8 cellular contexts compared by ENCODE assay signal in genomic region chr4:185395255-185395955, GRCh38. TPM values are rescaled to one million over a fixed set of nuclear protein-coding genes. Genes with fewer than 3 reads are reported as not detected.
DNase-seq lines count a peak whose midpoint lies in the region; TF ChIP-seq lines count a peak whose summit lies in the region.

LRP2BP (minus strand) TSS chr4:185395924; CDS start chr4:185378186, 17,738 bp downstream.

- peak within 1 kb of the TSS; percentile 90 to 96 (median 93) for H3K4me3 Mint-ChIP-seq in brain

- peak within 1 kb of the TSS; percentile 80 to 85 (median 85) for H3K4me3 ChIP-seq in subcutaneous abdominal adipose tissue (ENCODE audit: low read depth in 1 of 5, low read length in 5 of 5)

- DNase-seq in NCI-H146 treated with DMSO at 0.1 percent for 48 hours (lab: John Stamatoyannopoulos, UW; ENCODE audit: unreplicated experiment) (peak; percentile 54), NCI-H146 (lab: John Stamatoyannopoulos, UW) (no peak), NCI-H1694 treated with DMSO at 0.1 percent for 48 hours (lab: John Stamatoyannopoulos, UW) (peak; percentile 15), kidney glomerular epithelial cell (lab: John Stamatoyannopoulos, UW) (peak; percentile 41), NCI-H187 treated with DMSO at 0.1 percent for 48 hours (lab: John Stamatoyannopoulos, UW) (no peak), GM19238 (ENCODE audit: insufficient read length, low spot score) (no peak)

- TF ChIP-seq CTCF in brain (conservative IDR thresholded peaks at IDR 0.05) = no peak

- H3K4me1 Mint-ChIP-seq in brain = peaks cover 64% of the 10 kb centered on the region

- H3K9me3 Mint-ChIP-seq in brain = peaks cover 5 to 21% (median 11%) of the 10 kb centered on the region in 5 experiments

- H3K9ac ChIP-seq in subcutaneous abdominal adipose tissue (ENCODE audit: low read length in 5 of 5) = peak within 1 kb of the TSS; percentile 51 to 93 (median 84)

- H3K9me3 ChIP-seq in subcutaneous abdominal adipose tissue (ENCODE audit: control insufficient read depth in 5 of 5, low read length in 5 of 5) = no peaks in the 10 kb centered on the region

- peak within 1 kb of the TSS; percentile 98 to 100 (median 99) for H3K27ac Mint-ChIP-seq in brain

- no peaks in the 10 kb centered on the region for H3K27me3 ChIP-seq in subcutaneous abdominal adipose tissue (ENCODE audit: control insufficient read depth in 5 of 5, insufficient read depth in 4 of 5, low read length in 5 of 5)

- peaks cover 5 to 15% (median 10%) of the 10 kb centered on the region in 5 donors for H3K36me3 ChIP-seq in subcutaneous abdominal adipose tissue (ENCODE audit: control insufficient read depth in 5 of 5, insufficient read depth in 5 of 5, low read length in 5 of 5)

- peaks cover 3 to 22% (median 21%) of the 10 kb centered on the region in 5 donors for H3K4me1 ChIP-seq in subcutaneous abdominal adipose tissue (ENCODE audit: control insufficient read depth in 5 of 5, insufficient read depth in 5 of 5, low read length in 5 of 5)

- H3K36me3 Mint-ChIP-seq in brain = peaks cover 69% of the 10 kb centered on the region

- peaks cover 3% of the 10 kb centered on the region for H3K27me3 Mint-ChIP-seq in brain

- peak within 1 kb of the TSS; percentile 98 for H3K27ac ChIP-seq in subcutaneous abdominal adipose tissue (ENCODE audit: low read depth, low read length)

RNA-seq across cellular contexts. Expression of gene LRP2BP, which starts in this region (rescaled TPM):
- polyA plus RNA-seq in brain (ENCODE audit: insufficient read depth, low read depth, low replicate concordance) = 0.70 TPM

Comparison
In these comparisons a context has a peak if more than half of its experiments do, and no peak if none do; other contexts are left out.
1. DNase-seq: peak in NCI-H146 treated with DMSO at 0.1 percent for 48 hours (single experiment), NCI-H1694 treated with DMSO at 0.1 percent for 48 hours (single experiment) and kidney glomerular epithelial cell (single experiment); none in NCI-H146 (single experiment), NCI-H187 treated with DMSO at 0.1 percent for 48 hours (single experiment) and GM19238 (single experiment).